ENCODE assay signal across 29 cellular contexts in genomic region chr1:209595032-209595431, GRCh38. TPM values are rescaled to one million over a fixed set of nuclear protein-coding genes. Genes with fewer than 3 reads are reported as not detected.
"Had no signal": no experiment of that assay in that cellular context is flagged by ENCODE, and none has a peak within 500 bp of the region (broad histone marks: within the 10 kb centered on the region; RNA-seq: fewer than 3 reads in every experiment).

No MANE protein-coding gene starts in this region.

- H3K4me1 Mint-ChIP-seq: endodermal cell, naive B cell had no signal

- H3K9me3 Mint-ChIP-seq: dendritic cell treated with granulocyte-macrophage colony-stimulating factor and Interleukin-4, amounts not matched to agents 40 ng/mL and 50 ng/mL, for 4 days; effector memory CD8-positive, alpha-beta T cell; endodermal cell; mesothelial cell of epicardium had no signal

- H3K4me1 ChIP-seq: colonic mucosa, gastrocnemius medialis, left lung, lower lobe of right lung had no signal

- H3K27ac Mint-ChIP-seq: dendritic cell treated with granulocyte-macrophage colony-stimulating factor and Interleukin-4, amounts not matched to agents 40 ng/mL and 50 ng/mL, for 4 days; effector memory CD8-positive, alpha-beta T cell; endodermal cell; mesothelial cell of epicardium had no signal

- H3K9me3 ChIP-seq: colonic mucosa, esophagus squamous epithelium, gastrocnemius medialis, heart right ventricle, left lung, lower lobe of right lung, mucosa of descending colon had no signal

- H3K36me3 ChIP-seq: colonic mucosa, esophagus squamous epithelium, gastrocnemius medialis, heart right ventricle, left lung, lower lobe of right lung had no signal

- H3K36me3 Mint-ChIP-seq: mesothelial cell of epicardium, naive B cell had no signal

- H3K4me3 Mint-ChIP-seq: dendritic cell treated with granulocyte-macrophage colony-stimulating factor and Interleukin-4, amounts not matched to agents 40 ng/mL and 50 ng/mL, for 4 days; effector memory CD8-positive, alpha-beta T cell; endodermal cell; mesothelial cell of epicardium; naive B cell had no signal

- H3K27ac ChIP-seq: colonic mucosa, epithelial cell of prostate, esophagus squamous epithelium, gastrocnemius medialis, heart right ventricle, left lung, lower lobe of right lung had no signal

- DNase-seq: colonic mucosa; cortex of kidney; effector CD8-positive, alpha-beta T cell; effector memory CD8-positive, alpha-beta T cell; endodermal cell; erythroblast; esophagus squamous epithelium; foreskin fibroblast; foreskin melanocyte; gastrocnemius medialis; glutamatergic neuron; head of caudate nucleus; heart right ventricle; hippocampal formation; left cardiac atrium; left lung; left ventricle myocardium superior; lower lobe of right lung; mesenchymal stem cell; mucosa of descending colon; naive B cell had no signal

- H3K4me3 ChIP-seq: colonic mucosa, esophagus squamous epithelium, gastrocnemius medialis, heart right ventricle, left lung, lower lobe of right lung, mucosa of descending colon had no signal

RNA-seq across cellular contexts. Expression of gene CAMK1G, which starts 11.5 kb away (rescaled TPM):
- total RNA-seq: dermis microvascular lymphatic vessel endothelial cell, esophagus mucosa, left ventricle myocardium superior, lung microvascular endothelial cell, mesenteric fat pad, myocyte had no signal
